28 cellular contexts compared by ENCODE assay signal in genomic region chr13:86684402-86684801, GRCh38.
DNase-seq lines count a peak whose midpoint lies in the region; ATAC-seq, FAIRE-seq and TF ChIP-seq lines count a peak whose summit lies in the region.
"Had no signal": no experiment of that assay in that cellular context is flagged by ENCODE, and none has a peak within 500 bp of the region (broad histone marks: within the 10 kb centered on the region; RNA-seq: fewer than 3 reads in every experiment).

No MANE protein-coding gene starts in this region.

- H3K27ac Mint-ChIP-seq in MCF 10A (ENCODE audit: low read depth, unreplicated experiment) (peak overlapping the region; percentile 20), astrocyte (ENCODE audit: unreplicated experiment) (no peak overlapping the region)
- H3K27ac Mint-ChIP-seq: activated naive CD4-positive, alpha-beta T cell treated with anti-CD3 and anti-CD28 coated beads, Interleukin-2, amount 50 U/mL, for 24 hours; stimulated activated memory B cell treated with anti-CD40 and anti-IgM and Interleukin-4, amounts not matched to agents 10 μg/mL and 1 μg/mL and 100 μg/mL, for 72 hours; T-helper 2 cell treated with Interferon-gamma antibody and Interleukin-4, amounts not matched to agents 5 μg/mL and 100 μg/mL, for 36 hours had no signal

- no peaks in the 10 kb centered on the region for H3K36me3 Mint-ChIP-seq in MCF 10A (ENCODE audit: insufficient read depth, unreplicated experiment)
- H3K36me3 Mint-ChIP-seq in astrocyte (ENCODE audit: low read depth, unreplicated experiment), result no peaks in the 10 kb centered on the region
- H3K36me3 Mint-ChIP-seq: activated naive CD4-positive, alpha-beta T cell treated with anti-CD3 and anti-CD28 coated beads, Interleukin-2, amount 50 U/mL, for 24 hours; stimulated activated memory B cell treated with anti-CD40 and anti-IgM and Interleukin-4, amounts not matched to agents 10 μg/mL and 1 μg/mL and 100 μg/mL, for 72 hours had no signal

- no peak overlapping the region for H3K9ac ChIP-seq in astrocyte (ENCODE audit: low read length)
- H3K9ac ChIP-seq: BLaER1, SK-N-SH had no signal

- no peaks in the 10 kb centered on the region for H3K27me3 Mint-ChIP-seq in MCF 10A (ENCODE audit: insufficient read depth, unreplicated experiment)
- no peaks in the 10 kb centered on the region for H3K27me3 Mint-ChIP-seq in astrocyte (ENCODE audit: low read depth, unreplicated experiment)
- H3K27me3 Mint-ChIP-seq: activated naive CD4-positive, alpha-beta T cell treated with anti-CD3 and anti-CD28 coated beads, Interleukin-2, amount 50 U/mL, for 24 hours; stimulated activated memory B cell treated with anti-CD40 and anti-IgM and Interleukin-4, amounts not matched to agents 10 μg/mL and 1 μg/mL and 100 μg/mL, for 72 hours had no signal

- H3K9me3 ChIP-seq in breast epithelium (no peaks in the 10 kb centered on the region), astrocyte (ENCODE audit: insufficient read depth, low read depth, low read length) (no peaks in the 10 kb centered on the region)
- H3K9me3 ChIP-seq: BLaER1, SK-N-SH, suprapubic skin had no signal

- H3K4me1 ChIP-seq in breast epithelium, result no peaks in the 10 kb centered on the region
- H3K4me1 ChIP-seq in astrocyte (ENCODE audit: insufficient read depth, low read length), result no peaks in the 10 kb centered on the region
- H3K4me1 ChIP-seq: BLaER1, suprapubic skin had no signal

- no peak for ATAC-seq in HG02884 (IDR thresholded peaks at IDR 0.05; ENCODE audit: unreplicated experiment)
- ATAC-seq in stimulated activated naive CD8-positive, alpha-beta T cell treated with anti-CD3 and anti-CD28 coated beads, Interleukin-15, Interleukin-2, amounts not matched to agents 100 U/mL and 50 U/mL, for 24 hours, result no peak
- ATAC-seq: right cardiac atrium; stimulated activated memory B cell treated with anti-CD40 and anti-IgM and Interleukin-4, amounts not matched to agents 10 μg/mL and 1 μg/mL and 100 μg/mL, for 72 hours had no signal

- H3K79me2 ChIP-seq in astrocyte (ENCODE audit: insufficient read depth, low read length), result no peaks in the 10 kb centered on the region

- H3K4me1 Mint-ChIP-seq in MCF 10A (ENCODE audit: insufficient read depth, unreplicated experiment), result peaks cover 7% of the 10 kb centered on the region
- peaks cover 9% of the 10 kb centered on the region for H3K4me1 Mint-ChIP-seq in astrocyte (ENCODE audit: low read depth, unreplicated experiment)
- H3K4me1 Mint-ChIP-seq: activated naive CD4-positive, alpha-beta T cell treated with anti-CD3 and anti-CD28 coated beads, Interleukin-2, amount 50 U/mL, for 24 hours; neural crest cell; stimulated activated memory B cell treated with anti-CD40 and anti-IgM and Interleukin-4, amounts not matched to agents 10 μg/mL and 1 μg/mL and 100 μg/mL, for 72 hours had no signal

- no peaks in the 10 kb centered on the region for H3K36me3 ChIP-seq in breast epithelium
- H3K36me3 ChIP-seq in astrocyte (ENCODE audit: insufficient read depth, low read length), result no peaks in the 10 kb centered on the region
- H3K36me3 ChIP-seq: BLaER1, suprapubic skin had no signal

- no peak for TF ChIP-seq POLR2A in breast epithelium (IDR thresholded peaks at IDR 0.05)

- no TSS peak for BruUV-seq in MCF 10A (replicated peaks; lab: Mats Ljungman, UMichigan)

- H3K27me3 ChIP-seq in breast epithelium, result no peaks in the 10 kb centered on the region
- H3K27me3 ChIP-seq in astrocyte (ENCODE audit: insufficient read depth, low read length), result no peaks in the 10 kb centered on the region
- H3K27me3 ChIP-seq: BLaER1, suprapubic skin had no signal

- TF ChIP-seq CTCF in MCF 10A (IDR thresholded peaks at IDR 0.05; ENCODE audit: unreplicated experiment), result no peak
- no peak for TF ChIP-seq CTCF in breast epithelium (IDR thresholded peaks at IDR 0.05)
- no peak for TF ChIP-seq CTCF in astrocyte (IDR thresholded peaks at IDR 0.05; ENCODE audit: insufficient read depth, low read depth, low read length)

- FAIRE-seq in astrocyte (lab: Jason Lieb, UNC), result no peak
- FAIRE-seq: GM12891 had no signal

- H3K4me3 ChIP-seq in breast epithelium, result no peak overlapping the region
- H3K4me3 ChIP-seq in astrocyte (ENCODE audit: insufficient read depth, low read depth, low read length), result no peak overlapping the region
- H3K4me3 ChIP-seq: BLaER1, suprapubic skin had no signal

- intact Hi-C loops in MCF 10A (cut with micrococcal nuclease) (no loop called here), breast epithelium (cut with DNase I; ENCODE audit: low total_unique reads) (no loop called here)

- DNase-seq in MCF 10A (ENCODE audit: unreplicated experiment) (no peak), breast epithelium (ENCODE audit: low spot score in 2 of 2) (no peak), NCI-H1930 (lab: John Stamatoyannopoulos, UW) (peak; percentile 30 to 69), astrocyte (ENCODE audit: low read depth) (peak; percentile 54), dedifferentiated amniotic fluid mesenchymal stem cell (ENCODE audit: extremely low spot score) (no peak)
- DNase-seq in activated CD4-positive, alpha-beta T cell treated with anti-CD3 and anti-CD28 coated beads for 1 hour, result no peak
- no peak for DNase-seq in stimulated activated naive CD8-positive, alpha-beta T cell treated with anti-CD3 and anti-CD28 coated beads, Interleukin-15, Interleukin-2, amounts not matched to agents 100 U/mL and 50 U/mL, for 24 hours
- DNase-seq: activated CD4-positive, alpha-beta T cell treated with anti-CD3 and anti-CD28 coated beads, Interleukin-2, amount 50 U/mL, for 1 hour; cerebellar nuclear complex; H7; head of caudate nucleus; IMR-90; mammary epithelial cell; NCI-H187; NCI-H524; right cardiac atrium; SK-N-SH; stimulated activated CD4-positive, alpha-beta T cell treated with anti-CD3 and anti-CD28 coated beads, Interleukin-4, amount 100 ng/mL, for 1 hour had no signal

- peak overlapping the region; percentile 12 for H3K4me2 ChIP-seq in astrocyte (ENCODE audit: low read length)
- H3K4me2 ChIP-seq: BLaER1, SK-N-SH had no signal

- POLR2A ChIA-PET in MCF 10A (lab: Yijun Ruan, JAX), result no interaction called here

- CTCF ChIA-PET in MCF 10A (lab: Yijun Ruan, JAX), result interaction anchor here (0.6 to 0.8 kb wide), 2 partner anchors 590 kb away, joined by 3 read pairs; no protein-coding TSS in a partner anchor

- H3K4me3 Mint-ChIP-seq in MCF 10A (ENCODE audit: unreplicated experiment) (no peak overlapping the region), astrocyte (ENCODE audit: unreplicated experiment) (no peak overlapping the region)
- H3K4me3 Mint-ChIP-seq: activated naive CD4-positive, alpha-beta T cell treated with anti-CD3 and anti-CD28 coated beads, Interleukin-2, amount 50 U/mL, for 24 hours; neural crest cell; stimulated activated memory B cell treated with anti-CD40 and anti-IgM and Interleukin-4, amounts not matched to agents 10 μg/mL and 1 μg/mL and 100 μg/mL, for 72 hours; T-helper 2 cell treated with Interferon-gamma antibody and Interleukin-4, amounts not matched to agents 5 μg/mL and 100 μg/mL, for 36 hours had no signal

- H2AFZ ChIP-seq in astrocyte (ENCODE audit: low read depth, low read length), result no peak overlapping the region

- no peak overlapping the region for H3K27ac ChIP-seq in breast epithelium
- no peak overlapping the region for H3K27ac ChIP-seq in astrocyte (ENCODE audit: low read depth, low read length)
- H3K27ac ChIP-seq: BLaER1, HL-60, RWPE1, suprapubic skin had no signal

- H3K9me3 Mint-ChIP-seq in MCF 10A (ENCODE audit: unreplicated experiment), result peaks cover 7% of the 10 kb centered on the region
- H3K9me3 Mint-ChIP-seq in astrocyte (ENCODE audit: unreplicated experiment), result no peaks in the 10 kb centered on the region
- H3K9me3 Mint-ChIP-seq: activated naive CD4-positive, alpha-beta T cell treated with anti-CD3 and anti-CD28 coated beads, Interleukin-2, amount 50 U/mL, for 24 hours had no signal

- H4K20me1 ChIP-seq in astrocyte (ENCODE audit: insufficient read depth, low read length), result no peaks in the 10 kb centered on the region
- H4K20me1 ChIP-seq: BLaER1 had no signal

Comparison
In these comparisons a context has a peak if more than half of its experiments do, and no peak if none do; other contexts are left out.
1. DNase-seq: peak in NCI-H1930 (2 of 2) and astrocyte (single experiment); none in MCF 10A (single experiment), breast epithelium (0 of 2), activated CD4-positive, alpha-beta T cell treated with anti-CD3 and anti-CD28 coated beads for 1 hour (single experiment), stimulated activated naive CD8-positive, alpha-beta T cell treated with anti-CD3 and anti-CD28 coated beads, Interleukin-15, Interleukin-2, amounts not matched to agents 100 U/mL and 50 U/mL, for 24 hours (single experiment) and dedifferentiated amniotic fluid mesenchymal stem cell (single experiment).